Comparison of ENCODE assay signal across 10 cellular contexts in genomic region chr12:8648598-8649205, GRCh38. TPM values are rescaled to one million over a fixed set of nuclear protein-coding genes. Genes with fewer than 3 reads are reported as not detected.
DNase-seq lines count a peak whose midpoint lies in the region; ATAC-seq and TF ChIP-seq lines count a peak whose summit lies in the region.
"Had no signal": no experiment of that assay in that cellular context is flagged by ENCODE, and none has a peak within 500 bp of the region (broad histone marks: within the 10 kb centered on the region; RNA-seq: fewer than 3 reads in every experiment).

No MANE protein-coding gene starts in this region.

- DNase-seq in activated gamma-delta T cell treated with Interleukin-2 at 50 U/mL for 16 hours: peak; percentile 48
- no peak for DNase-seq in activated gamma-delta T cell (lab: John Stamatoyannopoulos, UW)
- DNase-seq in activated T-helper 1 cell treated with anti-CD3 and anti-CD28 coated beads, Interleukin-2, amount 50 U/mL, for 16 hours (ENCODE audit: low read depth in 1 of 2, low spot score in 1 of 2): peak; percentile 16 to 43
- DNase-seq in Karpas-422: no peak
- no peak for DNase-seq in NCI-H526 treated with DMSO at 0.1 percent for 48 hours (lab: John Stamatoyannopoulos, UW)
- DNase-seq in MCF 10A (ENCODE audit: unreplicated experiment): no peak

- no peaks in the 10 kb centered on the region for H3K79me2 ChIP-seq in Karpas-422 (ENCODE audit: low read length)

- ATAC-seq in HG03354 (IDR thresholded peaks at IDR 0.05; ENCODE audit: poor library complexity, severe bottlenecking, unreplicated experiment): peak; percentile 72

- H3K9ac ChIP-seq in Karpas-422 (ENCODE audit: low read length): no peak overlapping the region

- POLR2A ChIA-PET in MCF 10A (lab: Yijun Ruan, JAX): interaction anchor here (0.6 kb wide), 1 partner anchor 8 kb away, joined by 3 read pairs; no protein-coding TSS in a partner anchor

- peaks cover 29% of the 10 kb centered on the region for H3K27me3 Mint-ChIP-seq in stimulated activated naive CD8-positive, alpha-beta T cell treated with anti-CD3 and anti-CD28 coated beads, Interleukin-15, Interleukin-2, amounts not matched to agents 100 ng/mL and 50 ng/mL, for 24 hours
- no peaks in the 10 kb centered on the region for H3K27me3 Mint-ChIP-seq in MCF 10A (ENCODE audit: insufficient read depth, unreplicated experiment)

- peak overlapping the region; percentile 73 for H3K27ac Mint-ChIP-seq in stimulated activated naive CD8-positive, alpha-beta T cell treated with anti-CD3 and anti-CD28 coated beads, Interleukin-15, Interleukin-2, amounts not matched to agents 100 ng/mL and 50 ng/mL, for 24 hours
- H3K27ac Mint-ChIP-seq in MCF 10A (ENCODE audit: low read depth, unreplicated experiment): no peak overlapping the region

- peak overlapping the region; percentile 38 for H3K4me3 Mint-ChIP-seq in stimulated activated naive CD8-positive, alpha-beta T cell treated with anti-CD3 and anti-CD28 coated beads, Interleukin-15, Interleukin-2, amounts not matched to agents 100 ng/mL and 50 ng/mL, for 24 hours
- no peak overlapping the region for H3K4me3 Mint-ChIP-seq in MCF 10A (ENCODE audit: unreplicated experiment)

- H3K4me3 ChIP-seq in Karpas-422 (ENCODE audit: low read length): no peak overlapping the region

- TF ChIP-seq CTCF in MCF 10A (IDR thresholded peaks at IDR 0.05; ENCODE audit: unreplicated experiment): no peak

- H3K9me3 ChIP-seq in Karpas-422 (ENCODE audit: low read length): no peaks in the 10 kb centered on the region

- no peaks in the 10 kb centered on the region for H3K9me2 ChIP-seq in Karpas-422 (replicated peaks; ENCODE audit: insufficient read depth, low read length)

- H4K20me1 ChIP-seq in Karpas-422 (ENCODE audit: insufficient read depth, low read depth, low read length): no peaks in the 10 kb centered on the region

- no peaks in the 10 kb centered on the region for H3K4me1 ChIP-seq in Karpas-422 (ENCODE audit: low read length)

- H3K27ac ChIP-seq in Karpas-422 (ENCODE audit: low read length): no peak overlapping the region

- H3K36me3 ChIP-seq in Karpas-422 (ENCODE audit: insufficient read depth, low read length): no peaks in the 10 kb centered on the region

- no peaks in the 10 kb centered on the region for H3K27me3 ChIP-seq in Karpas-422 (ENCODE audit: low read length)

- H3K4me1 Mint-ChIP-seq in stimulated activated naive CD8-positive, alpha-beta T cell treated with anti-CD3 and anti-CD28 coated beads, Interleukin-15, Interleukin-2, amounts not matched to agents 100 ng/mL and 50 ng/mL, for 24 hours (ENCODE audit: low read depth): peaks cover 42% of the 10 kb centered on the region
- peaks cover 10% of the 10 kb centered on the region for H3K4me1 Mint-ChIP-seq in MCF 10A (ENCODE audit: insufficient read depth, unreplicated experiment)

- H3K36me3 Mint-ChIP-seq in stimulated activated naive CD8-positive, alpha-beta T cell treated with anti-CD3 and anti-CD28 coated beads, Interleukin-15, Interleukin-2, amounts not matched to agents 100 ng/mL and 50 ng/mL, for 24 hours (ENCODE audit: low read depth): no peaks in the 10 kb centered on the region
- H3K36me3 Mint-ChIP-seq in MCF 10A (ENCODE audit: insufficient read depth, unreplicated experiment): no peaks in the 10 kb centered on the region

- no peak overlapping the region for H3K4me2 ChIP-seq in Karpas-422 (ENCODE audit: low read depth, low read length, poor library complexity, severe bottlenecking)

- intact Hi-C loops in MCF 10A (cut with micrococcal nuclease): no loop called here

- H3K9me3 Mint-ChIP-seq in stimulated activated naive CD8-positive, alpha-beta T cell treated with anti-CD3 and anti-CD28 coated beads, Interleukin-15, Interleukin-2, amounts not matched to agents 100 ng/mL and 50 ng/mL, for 24 hours: no peaks in the 10 kb centered on the region
- no peaks in the 10 kb centered on the region for H3K9me3 Mint-ChIP-seq in MCF 10A (ENCODE audit: unreplicated experiment)

- no peak overlapping the region for H2AFZ ChIP-seq in Karpas-422 (ENCODE audit: low read length)

- CTCF ChIA-PET in MCF 10A (lab: Yijun Ruan, JAX): interaction anchor here (0.5 to 3.5 kb wide), 8 partner anchors 9 to 1038 kb away, joined by 3 to 15 read pairs (median 4); no protein-coding TSS in a partner anchor

- BruUV-seq in MCF 10A (replicated peaks; lab: Mats Ljungman, UMichigan): no TSS peak

RNA-seq across cellular contexts. Expression of gene MFAP5, which starts 13.9 kb away (rescaled TPM):
- total RNA-seq in Karpas-422 (2014; rRNA removed; shearing (Covaris generic); ENCODE audit: low replicate concordance): not detected in 2 replicates
- total RNA-seq in MCF 10A (2022): 0.64 and 1.6 TPM in 2 replicates
- total RNA-seq: activated CD8-positive, alpha-beta memory T cell treated with anti-CD3 and anti-CD28 coated beads for 36 hours had no signal

RNA-seq across cellular contexts. Expression of gene AICDA, which starts 36.0 kb away (rescaled TPM):
- 2.6 and 6.3 TPM in 2 replicates for total RNA-seq in Karpas-422 (2014; rRNA removed; shearing (Covaris generic); ENCODE audit: low replicate concordance)
- not detected in 2 replicates for total RNA-seq in MCF 10A (2022)
- total RNA-seq: A673; activated CD8-positive, alpha-beta memory T cell treated with anti-CD3 and anti-CD28 coated beads for 36 hours had no signal

RNA-seq across cellular contexts. Expression of gene RIMKLB, which starts 49.1 kb away (rescaled TPM):
- 0.89 and 0.90 TPM in 2 replicates for total RNA-seq in Karpas-422 (2014; rRNA removed; shearing (Covaris generic); ENCODE audit: low replicate concordance)
- total RNA-seq in MCF 10A (2022): 32.7 and 34.4 TPM in 2 replicates

Comparison
In these comparisons a context has a peak if more than half of its experiments do, and no peak if none do; other contexts are left out.
1. DNase-seq: peak in activated gamma-delta T cell treated with Interleukin-2 at 50 U/mL for 16 hours (single experiment) and activated T-helper 1 cell treated with anti-CD3 and anti-CD28 coated beads, Interleukin-2, amount 50 U/mL, for 16 hours (2 of 2); none in activated gamma-delta T cell (single experiment), Karpas-422 (single experiment), NCI-H526 treated with DMSO at 0.1 percent for 48 hours (single experiment) and MCF 10A (single experiment).
2. RNA of gene RIMKLB, which starts 49.1 kb away (total RNA-seq): 32.7 to 34.4 TPM in MCF 10A; 0.89 to 0.90 TPM in Karpas-422; every median in the first group is over 10 times any median in the second.